Comparison of ENCODE assay signal across 1 cellular context in the genomic region with DNA sequence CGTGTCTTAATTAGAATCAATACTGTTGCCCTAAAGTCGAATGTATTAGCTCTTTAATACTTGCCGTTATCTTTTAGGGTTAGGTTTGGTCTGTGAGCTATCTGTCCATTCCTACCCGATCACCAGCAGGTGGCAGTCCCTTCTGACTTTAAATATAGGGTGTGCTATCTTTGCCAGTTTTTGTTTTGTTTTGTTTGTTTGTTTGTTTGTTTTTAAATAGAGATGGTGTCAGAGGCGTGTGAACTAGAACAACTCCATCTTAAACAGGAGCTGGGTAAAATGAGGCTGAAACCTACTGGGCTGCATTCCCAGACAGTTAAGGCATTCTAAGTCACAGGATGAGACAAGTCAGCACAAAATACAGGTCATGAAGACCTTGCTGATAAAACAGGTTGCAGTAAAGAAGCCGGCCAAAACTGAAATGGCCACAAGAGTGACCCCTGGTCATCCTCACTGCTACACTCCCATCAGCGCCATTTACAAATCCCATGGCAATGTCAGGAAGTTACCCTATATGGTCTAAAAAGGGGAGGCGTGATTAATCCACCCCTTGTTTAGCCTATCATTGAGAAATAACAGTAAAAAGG.
TF ChIP-seq lines count a peak whose summit lies in the region.

No MANE protein-coding gene starts in this region.

TF ChIP-seq in K562, 482 proteins besides CTCF, POLR2A, EP300 and RAD21 (continued from another document and continues in another):
- TF ChIP-seq NFE2 (IDR thresholded peaks at IDR 0.05; ENCODE audit: low read depth) (no peak), MAFG (tag; conservative IDR thresholded peaks at IDR 0.05) (peak; percentile 84), IFI16 (CRISPR knock-in tag; IDR thresholded peaks at IDR 0.05) (no peak), FOXM1 (IDR thresholded peaks at IDR 0.05; ENCODE audit: low read depth) (0 out of 2 replicates have a peak, but pooled peaks have one; percentile 22), FOXM1 (CRISPR knock-in tag; IDR thresholded peaks at IDR 0.05; ENCODE audit: low read depth) (no peak), TAF9B (IDR thresholded peaks at IDR 0.05; ENCODE audit: partially characterized antibody) (peak; percentile 29), SMARCB1 (IDR thresholded peaks at IDR 0.05; ENCODE audit: insufficient read length, low read depth) (no peak), COPS2 (conservative IDR thresholded peaks at IDR 0.05) (no peak), NR3C1 (CRISPR knock-in tag; IDR thresholded peaks at IDR 0.05) (no peak), SMC3 (conservative IDR thresholded peaks at IDR 0.05; ENCODE audit: insufficient read depth, low read depth, low read length) (0 out of 2 replicates have a peak, but pooled peaks have one; percentile 45), ARID1B (IDR thresholded peaks at IDR 0.05) (peak; percentile 62), ZNF274 (IDR thresholded peaks at IDR 0.05; ENCODE audit: borderline replicate concordance, low read depth, low read length) (no peak), NFIC (IDR thresholded peaks at IDR 0.05) (peak; percentile 36), MTA1 (IDR thresholded peaks at IDR 0.05; ENCODE audit: borderline replicate concordance) (0 out of 2 replicates have a peak, but pooled peaks have one; percentile 33), VEZF1 (CRISPR knock-in tag; IDR thresholded peaks at IDR 0.05) (0 out of 2 replicates have a peak, but pooled peaks have one; percentile 26), HCFC1 (IDR thresholded peaks at IDR 0.05; ENCODE audit: low read depth, low read length) (no peak), MEIS2 (IDR thresholded peaks at IDR 0.05; ENCODE audit: partially characterized antibody) (no peak), ILF3 (IDR thresholded peaks at IDR 0.05; ENCODE audit: borderline replicate concordance) (no peak), PML (IDR thresholded peaks at IDR 0.05; ENCODE audit: low read length) (peak; percentile 22; the same call in 1 of the 2 replicates), PCBP1 (IDR thresholded peaks at IDR 0.05; ENCODE audit: low read depth, low read length, poor library complexity, severe bottlenecking) (no peak), ARID2 (IDR thresholded peaks at IDR 0.05) (0 out of 2 replicates have a peak, but pooled peaks have one; percentile 11), ZNF316 (IDR thresholded peaks at IDR 0.05) (peak; percentile 95), PHF8 (IDR thresholded peaks at IDR 0.05; ENCODE audit: borderline replicate concordance, low read length) (no peak), EP400 (IDR thresholded peaks at IDR 0.05) (peak; percentile 57; the same call in 1 of the 2 replicates), ZNF23 (CRISPR knock-in tag; IDR thresholded peaks at IDR 0.05) (no peak), CEBPG (CRISPR knock-in tag; IDR thresholded peaks at IDR 0.05) (no peak), CEBPG (tag; conservative IDR thresholded peaks at IDR 0.05 in 1 of 2, IDR thresholded peaks at IDR 0.05 in 1 of 2) (no peak), MAZ (CRISPR knock-in tag; conservative IDR thresholded peaks at IDR 0.05 in 1 of 2, IDR thresholded peaks at IDR 0.05 in 1 of 2) (peak in 1 of 2 experiments; percentile 29; a peak in 1 of 4 replicates), ZFPM2 (CRISPR knock-in tag; IDR thresholded peaks at IDR 0.05) (no peak), BRD9 (IDR thresholded peaks at IDR 0.05; ENCODE audit: low read depth, partially characterized antibody) (peak; percentile 98), ELK3 (CRISPR knock-in tag; IDR thresholded peaks at IDR 0.05) (no peak), CBFA2T2 (conservative IDR thresholded peaks at IDR 0.05) (no peak), ZNF584 (CRISPR knock-in tag; IDR thresholded peaks at IDR 0.05; ENCODE audit: low read depth) (no peak), ZNF592 (IDR thresholded peaks at IDR 0.05) (peak; percentile 59; the same call in 1 of the 2 replicates), ZKSCAN8 (CRISPR knock-in tag; IDR thresholded peaks at IDR 0.05) (no peak), HDAC1 (IDR thresholded peaks at IDR 0.05) (peak in 1 of 2 experiments; percentile 35; a peak in 1 of 4 replicates), MAFF (IDR thresholded peaks at IDR 0.05; ENCODE audit: low read length) (0 out of 2 replicates have a peak, but pooled peaks have one; percentile 39), FOSL1 (tag; conservative IDR thresholded peaks at IDR 0.05) (no peak), HLTF (IDR thresholded peaks at IDR 0.05) (0 out of 2 replicates have a peak, but pooled peaks have one; percentile 14), JUN (IDR thresholded peaks at IDR 0.05; ENCODE audit: borderline replicate concordance, low read depth, low read length) (0 out of 2 replicates have a peak, but pooled peaks have one; percentile 1), JUN (CRISPR knock-in tag; IDR thresholded peaks at IDR 0.05; ENCODE audit: borderline replicate concordance) (no peak), ARNT (IDR thresholded peaks at IDR 0.05) (peak in 1 of 2 experiments; percentile 83; a peak in 2 of 4 replicates), NBN (IDR thresholded peaks at IDR 0.05; ENCODE audit: low read depth) (peak; percentile 92), NCOR1 (IDR thresholded peaks at IDR 0.05) (peak; percentile 32; the same call in 1 of the 2 replicates)
- TF ChIP-seq, protein P1, sequence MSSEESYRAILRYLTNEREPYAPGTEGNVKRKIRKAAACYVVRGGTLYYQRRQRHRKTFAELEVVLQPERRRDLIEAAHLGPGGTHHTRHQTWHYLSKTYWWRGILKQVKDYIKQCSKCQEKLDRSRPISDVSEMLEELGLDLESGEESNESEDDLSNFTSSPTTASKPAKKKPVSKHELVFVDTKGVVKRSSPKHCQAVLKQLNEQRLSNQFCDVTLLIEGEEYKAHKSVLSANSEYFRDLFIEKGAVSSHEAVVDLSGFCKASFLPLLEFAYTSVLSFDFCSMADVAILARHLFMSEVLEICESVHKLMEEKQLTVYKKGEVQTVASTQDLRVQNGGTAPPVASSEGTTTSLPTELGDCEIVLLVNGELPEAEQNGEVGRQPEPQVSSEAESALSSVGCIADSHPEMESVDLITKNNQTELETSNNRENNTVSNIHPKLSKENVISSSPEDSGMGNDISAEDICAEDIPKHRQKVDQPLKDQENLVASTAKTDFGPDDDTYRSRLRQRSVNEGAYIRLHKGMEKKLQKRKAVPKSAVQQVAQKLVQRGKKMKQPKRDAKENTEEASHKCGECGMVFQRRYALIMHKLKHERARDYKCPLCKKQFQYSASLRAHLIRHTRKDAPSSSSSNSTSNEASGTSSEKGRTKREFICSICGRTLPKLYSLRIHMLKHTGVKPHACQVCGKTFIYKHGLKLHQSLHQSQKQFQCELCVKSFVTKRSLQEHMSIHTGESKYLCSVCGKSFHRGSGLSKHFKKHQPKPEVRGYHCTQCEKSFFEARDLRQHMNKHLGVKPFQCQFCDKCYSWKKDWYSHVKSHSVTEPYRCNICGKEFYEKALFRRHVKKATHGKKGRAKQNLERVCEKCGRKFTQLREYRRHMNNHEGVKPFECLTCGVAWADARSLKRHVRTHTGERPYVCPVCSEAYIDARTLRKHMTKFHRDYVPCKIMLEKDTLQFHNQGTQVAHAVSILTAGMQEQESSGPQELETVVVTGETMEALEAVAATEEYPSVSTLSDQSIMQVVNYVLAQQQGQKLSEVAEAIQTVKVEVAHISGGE (CRISPR knock-in tag; IDR thresholded peaks at IDR 0.05), result no peak
- TF ChIP-seq, protein P2, sequence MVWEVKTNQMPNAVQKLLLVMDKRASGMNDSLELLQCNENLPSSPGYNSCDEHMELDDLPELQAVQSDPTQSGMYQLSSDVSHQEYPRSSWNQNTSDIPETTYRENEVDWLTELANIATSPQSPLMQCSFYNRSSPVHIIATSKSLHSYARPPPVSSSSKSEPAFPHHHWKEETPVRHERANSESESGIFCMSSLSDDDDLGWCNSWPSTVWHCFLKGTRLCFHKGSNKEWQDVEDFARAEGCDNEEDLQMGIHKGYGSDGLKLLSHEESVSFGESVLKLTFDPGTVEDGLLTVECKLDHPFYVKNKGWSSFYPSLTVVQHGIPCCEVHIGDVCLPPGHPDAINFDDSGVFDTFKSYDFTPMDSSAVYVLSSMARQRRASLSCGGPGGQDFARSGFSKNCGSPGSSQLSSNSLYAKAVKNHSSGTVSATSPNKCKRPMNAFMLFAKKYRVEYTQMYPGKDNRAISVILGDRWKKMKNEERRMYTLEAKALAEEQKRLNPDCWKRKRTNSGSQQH (CRISPR knock-in tag; IDR thresholded peaks at IDR 0.05), result no peak
- TF ChIP-seq, protein P3, sequence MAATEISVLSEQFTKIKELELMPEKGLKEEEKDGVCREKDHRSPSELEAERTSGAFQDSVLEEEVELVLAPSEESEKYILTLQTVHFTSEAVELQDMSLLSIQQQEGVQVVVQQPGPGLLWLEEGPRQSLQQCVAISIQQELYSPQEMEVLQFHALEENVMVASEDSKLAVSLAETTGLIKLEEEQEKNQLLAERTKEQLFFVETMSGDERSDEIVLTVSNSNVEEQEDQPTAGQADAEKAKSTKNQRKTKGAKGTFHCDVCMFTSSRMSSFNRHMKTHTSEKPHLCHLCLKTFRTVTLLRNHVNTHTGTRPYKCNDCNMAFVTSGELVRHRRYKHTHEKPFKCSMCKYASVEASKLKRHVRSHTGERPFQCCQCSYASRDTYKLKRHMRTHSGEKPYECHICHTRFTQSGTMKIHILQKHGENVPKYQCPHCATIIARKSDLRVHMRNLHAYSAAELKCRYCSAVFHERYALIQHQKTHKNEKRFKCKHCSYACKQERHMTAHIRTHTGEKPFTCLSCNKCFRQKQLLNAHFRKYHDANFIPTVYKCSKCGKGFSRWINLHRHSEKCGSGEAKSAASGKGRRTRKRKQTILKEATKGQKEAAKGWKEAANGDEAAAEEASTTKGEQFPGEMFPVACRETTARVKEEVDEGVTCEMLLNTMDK (IDR thresholded peaks at IDR 0.05; ENCODE audit: borderline replicate concordance, insufficient read depth, low read depth, low read length, poor library complexity, severe bottlenecking), result peak; percentile 68
- TF ChIP-seq, protein P4, sequence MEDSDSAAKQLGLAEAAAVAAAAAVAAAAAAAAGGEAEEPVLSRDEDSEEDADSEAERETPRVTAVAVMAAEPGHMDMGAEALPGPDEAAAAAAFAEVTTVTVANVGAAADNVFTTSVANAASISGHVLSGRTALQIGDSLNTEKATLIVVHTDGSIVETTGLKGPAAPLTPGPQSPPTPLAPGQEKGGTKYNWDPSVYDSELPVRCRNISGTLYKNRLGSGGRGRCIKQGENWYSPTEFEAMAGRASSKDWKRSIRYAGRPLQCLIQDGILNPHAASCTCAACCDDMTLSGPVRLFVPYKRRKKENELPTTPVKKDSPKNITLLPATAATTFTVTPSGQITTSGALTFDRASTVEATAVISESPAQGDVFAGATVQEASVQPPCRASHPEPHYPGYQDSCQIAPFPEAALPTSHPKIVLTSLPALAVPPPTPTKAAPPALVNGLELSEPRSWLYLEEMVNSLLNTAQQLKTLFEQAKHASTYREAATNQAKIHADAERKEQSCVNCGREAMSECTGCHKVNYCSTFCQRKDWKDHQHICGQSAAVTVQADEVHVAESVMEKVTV (CRISPR knock-in tag; IDR thresholded peaks at IDR 0.05), result peak; percentile 45; the same call in 1 of the 2 replicates
